Comparison of ENCODE assay signal across 1 cellular context in genomic region chr2:235577404-235578330, GRCh38.
TF ChIP-seq lines count a peak whose summit lies in the region.

No MANE protein-coding gene starts in this region.

TF ChIP-seq in HepG2, 621 proteins besides CTCF, POLR2A, EP300 and RAD21 (continued from another document and continues in another):
- TF ChIP-seq ZNF691 (CRISPR knock-in tag; IDR thresholded peaks at IDR 0.05; ENCODE audit: borderline replicate concordance, low read depth) (0 out of 2 replicates have a peak, but pooled peaks have one; percentile 36), ZNF720 (CRISPR knock-in tag; IDR thresholded peaks at IDR 0.05) (no peak), ATF1 (CRISPR knock-in tag; IDR thresholded peaks at IDR 0.05) (no peak), ZNF552 (CRISPR knock-in tag; IDR thresholded peaks at IDR 0.05; ENCODE audit: borderline replicate concordance) (no peak), ZNF282 (IDR thresholded peaks at IDR 0.05; ENCODE audit: partially characterized antibody) (no peak), FOXK1 (CRISPR knock-in tag; IDR thresholded peaks at IDR 0.05; ENCODE audit: borderline replicate concordance, low read depth) (no peak), ZNF234 (CRISPR knock-in tag; conservative IDR thresholded peaks at IDR 0.05) (no peak), ZNF589 (CRISPR knock-in tag; conservative IDR thresholded peaks at IDR 0.05) (no peak), RFXAP (CRISPR knock-in tag; IDR thresholded peaks at IDR 0.05; ENCODE audit: borderline replicate concordance) (peak; percentile 26; the same call in 1 of the 2 replicates), THAP8 (CRISPR knock-in tag; IDR thresholded peaks at IDR 0.05; ENCODE audit: borderline replicate concordance) (no peak), SNAPC2 (CRISPR knock-in tag; IDR thresholded peaks at IDR 0.05) (no peak), ZNF75D (CRISPR knock-in tag; IDR thresholded peaks at IDR 0.05; ENCODE audit: borderline replicate concordance) (no peak), KDM2A (CRISPR knock-in tag; IDR thresholded peaks at IDR 0.05; ENCODE audit: borderline replicate concordance, low read depth) (0 out of 2 replicates have a peak, but pooled peaks have one; percentile 15), RORA (CRISPR knock-in tag; IDR thresholded peaks at IDR 0.05) (no peak), MTA3 (CRISPR knock-in tag; IDR thresholded peaks at IDR 0.05) (no peak), ZNF550 (CRISPR knock-in tag; IDR thresholded peaks at IDR 0.05; ENCODE audit: borderline replicate concordance) (no peak), FOXJ3 (CRISPR knock-in tag; IDR thresholded peaks at IDR 0.05; ENCODE audit: borderline replicate concordance) (no peak), POGZ (CRISPR knock-in tag; IDR thresholded peaks at IDR 0.05) (0 out of 2 replicates have a peak, but pooled peaks have one; percentile 2), ZNF10 (CRISPR knock-in tag; IDR thresholded peaks at IDR 0.05; ENCODE audit: borderline replicate concordance, low read depth) (no peak), ATRX (CRISPR knock-in tag; IDR thresholded peaks at IDR 0.05; ENCODE audit: borderline replicate concordance) (no peak), ZNF235 (CRISPR knock-in tag; IDR thresholded peaks at IDR 0.05; ENCODE audit: borderline replicate concordance) (no peak), ZNF205 (CRISPR knock-in tag; IDR thresholded peaks at IDR 0.05) (no peak), YEATS2 (CRISPR knock-in tag; IDR thresholded peaks at IDR 0.05; ENCODE audit: borderline replicate concordance) (0 out of 2 replicates have a peak, but pooled peaks have one; percentile 11), ZNF136 (CRISPR knock-in tag; IDR thresholded peaks at IDR 0.05; ENCODE audit: low read depth) (no peak), GMEB1 (CRISPR knock-in tag; IDR thresholded peaks at IDR 0.05; ENCODE audit: borderline replicate concordance) (no peak), PITX1 (CRISPR knock-in tag; IDR thresholded peaks at IDR 0.05) (peak; percentile 86), UBTF (CRISPR knock-in tag; IDR thresholded peaks at IDR 0.05) (peak; percentile 77), PPARG (CRISPR knock-in tag; conservative IDR thresholded peaks at IDR 0.05) (no peak), MXD1 (CRISPR knock-in tag; IDR thresholded peaks at IDR 0.05) (no peak), ZNF264 (CRISPR knock-in tag; IDR thresholded peaks at IDR 0.05) (no peak), IRF1 (CRISPR knock-in tag; IDR thresholded peaks at IDR 0.05; ENCODE audit: low read depth) (no peak), HBP1 (CRISPR knock-in tag; IDR thresholded peaks at IDR 0.05; ENCODE audit: low read depth) (peak; percentile 51; the same call in 1 of the 2 replicates), KDM5A (IDR thresholded peaks at IDR 0.05; ENCODE audit: borderline replicate concordance, low read length) (no peak), GPN1 (CRISPR knock-in tag; IDR thresholded peaks at IDR 0.05; ENCODE audit: borderline replicate concordance) (no peak), MATR3 (CRISPR knock-in tag; IDR thresholded peaks at IDR 0.05) (no peak), KLF15 (CRISPR knock-in tag; IDR thresholded peaks at IDR 0.05; ENCODE audit: borderline replicate concordance) (no peak), NPAS2 (CRISPR knock-in tag; IDR thresholded peaks at IDR 0.05; ENCODE audit: borderline replicate concordance) (no peak), RCOR2 (CRISPR knock-in tag; IDR thresholded peaks at IDR 0.05) (no peak), MAX (IDR thresholded peaks at IDR 0.05) (no peak), ZNF598 (CRISPR knock-in tag; IDR thresholded peaks at IDR 0.05; ENCODE audit: borderline replicate concordance) (peak; percentile 45; the same call in 1 of the 2 replicates), ZNF710 (CRISPR knock-in tag; IDR thresholded peaks at IDR 0.05; ENCODE audit: borderline replicate concordance) (peak; percentile 74; the same call in 1 of the 2 replicates), ZSCAN22 (CRISPR knock-in tag; IDR thresholded peaks at IDR 0.05) (0 out of 2 replicates have a peak, but pooled peaks have one; percentile 51), ZNF484 (CRISPR knock-in tag; IDR thresholded peaks at IDR 0.05; ENCODE audit: borderline replicate concordance, low read depth) (no peak), CEBPB (IDR thresholded peaks at IDR 0.05; ENCODE audit: borderline replicate concordance, low read depth, low read length) (peak; percentile 63; the same call in 1 of the 2 replicates), KAT7 (CRISPR knock-in tag; IDR thresholded peaks at IDR 0.05; ENCODE audit: borderline replicate concordance) (no peak), ZNF331 (CRISPR knock-in tag; IDR thresholded peaks at IDR 0.05) (peak; percentile 95), ZSCAN29 (CRISPR knock-in tag; conservative IDR thresholded peaks at IDR 0.05) (peak; percentile 99), MTERF4 (CRISPR knock-in tag; IDR thresholded peaks at IDR 0.05) (peak; percentile 90), HDAC2 (CRISPR knock-in tag; IDR thresholded peaks at IDR 0.05) (0 out of 2 replicates have a peak, but pooled peaks have one; percentile 13)
